Comparison of ENCODE assay signal across 11 cellular contexts in genomic region chr5:88602584-88602983, GRCh38.
DNase-seq lines count a peak whose midpoint lies in the region; ATAC-seq, FAIRE-seq and TF ChIP-seq lines count a peak whose summit lies in the region.
"Had no signal": no experiment of that assay in that cellular context is flagged by ENCODE, and none has a peak within 500 bp of the region (broad histone marks: within the 10 kb centered on the region; RNA-seq: fewer than 3 reads in every experiment).

No MANE protein-coding gene starts in this region.

- H3K27me3 Mint-ChIP-seq in CD14-positive monocyte (ENCODE audit: low read depth in 3 of 3): no peaks in the 10 kb centered on the region
- H3K27me3 Mint-ChIP-seq in T-helper 2 cell treated with Interferon-gamma antibody and Interleukin-4, amounts not matched to agents 5 μg/mL and 100 μg/mL, for 36 hours (ENCODE audit: low read depth): no peaks in the 10 kb centered on the region
- H3K27me3 Mint-ChIP-seq in immature natural killer cell (ENCODE audit: low read depth in 3 of 3): peaks cover 4 to 9% (median 5%) of the 10 kb centered on the region in 3 donors

- intact Hi-C loops in CD14-positive monocyte (cut with micrococcal nuclease): no loop called here

- H3K4me3 ChIP-seq in GM12875 (ENCODE audit: low read depth, low read length): no peak overlapping the region
- H3K4me3 ChIP-seq: heart left ventricle had no signal

- H3K36me3 Mint-ChIP-seq in CD14-positive monocyte: no peaks in the 10 kb centered on the region
- H3K36me3 Mint-ChIP-seq in T-helper 2 cell treated with Interferon-gamma antibody and Interleukin-4, amounts not matched to agents 5 μg/mL and 100 μg/mL, for 36 hours (ENCODE audit: low read depth): no peaks in the 10 kb centered on the region
- no peaks in the 10 kb centered on the region for H3K36me3 Mint-ChIP-seq in immature natural killer cell

- DNase-seq in CD14-positive monocyte (ENCODE audit: low spot score) (no peak), immature natural killer cell (peak in 2 of 3 donors; percentile 1 to 8), GM19239 (ENCODE audit: insufficient read length, low spot score) (no peak), substantia nigra (lab: John Stamatoyannopoulos, UW) (no peak)
- DNase-seq in T-helper 2 cell treated with Interferon-gamma antibody and Interleukin-4, amounts not matched to agents 5 μg/mL and 100 μg/mL, for 36 hours (ENCODE audit: low spot score): peak; percentile 15
- DNase-seq: retina had no signal

- TF ChIP-seq CTCF in CD14-positive monocyte (IDR thresholded peaks at IDR 0.05) (peak; percentile 54), GM12875 (IDR thresholded peaks at IDR 0.05; ENCODE audit: borderline replicate concordance, insufficient read depth, low read depth, low read length) (peak; percentile 51; the same call in 1 of the 2 replicates)

- no peak for ATAC-seq in GM21390 (IDR thresholded peaks at IDR 0.05; ENCODE audit: unreplicated experiment)
- ATAC-seq in esophagus mucosa: no peak
- ATAC-seq: heart left ventricle had no signal

- H3K9me3 Mint-ChIP-seq in CD14-positive monocyte (peaks cover 0 to 11% (median 2%) of the 10 kb centered on the region in 7 donors), immature natural killer cell (peaks cover 0 to 6% (median 3%) of the 10 kb centered on the region in 6 donors)
- no peaks in the 10 kb centered on the region for H3K9me3 Mint-ChIP-seq in T-helper 2 cell treated with Interferon-gamma antibody and Interleukin-4, amounts not matched to agents 5 μg/mL and 100 μg/mL, for 36 hours

- no peak for FAIRE-seq in GM19239 (lab: Jason Lieb, UNC)
- FAIRE-seq: urothelium cell line had no signal

- no peak overlapping the region for H3K27ac ChIP-seq in substantia nigra (ENCODE audit: low read depth, low read length, poor library complexity, severe bottlenecking)
- H3K27ac ChIP-seq: heart left ventricle had no signal

- H3K4me3 Mint-ChIP-seq in CD14-positive monocyte: no peak overlapping the region
- H3K4me3 Mint-ChIP-seq in T-helper 2 cell treated with Interferon-gamma antibody and Interleukin-4, amounts not matched to agents 5 μg/mL and 100 μg/mL, for 36 hours: no peak overlapping the region
- H3K4me3 Mint-ChIP-seq in immature natural killer cell: no peak overlapping the region

- H3K27ac Mint-ChIP-seq in CD14-positive monocyte (no peak overlapping the region), immature natural killer cell (no peak overlapping the region)
- H3K27ac Mint-ChIP-seq in T-helper 2 cell treated with Interferon-gamma antibody and Interleukin-4, amounts not matched to agents 5 μg/mL and 100 μg/mL, for 36 hours: no peak overlapping the region

- H3K4me1 Mint-ChIP-seq in CD14-positive monocyte: no peaks in the 10 kb centered on the region
- no peaks in the 10 kb centered on the region for H3K4me1 Mint-ChIP-seq in T-helper 2 cell treated with Interferon-gamma antibody and Interleukin-4, amounts not matched to agents 5 μg/mL and 100 μg/mL, for 36 hours (ENCODE audit: low read depth)
- no peaks in the 10 kb centered on the region for H3K4me1 Mint-ChIP-seq in immature natural killer cell

Comparison
In these comparisons a context has a peak if more than half of its experiments do, and no peak if none do; other contexts are left out.
1. DNase-seq: peak in T-helper 2 cell treated with Interferon-gamma antibody and Interleukin-4, amounts not matched to agents 5 μg/mL and 100 μg/mL, for 36 hours (single experiment) and immature natural killer cell (2 of 3); none in CD14-positive monocyte (single experiment), GM19239 (single experiment) and substantia nigra (0 of 49).